ENCODE assay signal across 10 cellular contexts in the genomic region with DNA sequence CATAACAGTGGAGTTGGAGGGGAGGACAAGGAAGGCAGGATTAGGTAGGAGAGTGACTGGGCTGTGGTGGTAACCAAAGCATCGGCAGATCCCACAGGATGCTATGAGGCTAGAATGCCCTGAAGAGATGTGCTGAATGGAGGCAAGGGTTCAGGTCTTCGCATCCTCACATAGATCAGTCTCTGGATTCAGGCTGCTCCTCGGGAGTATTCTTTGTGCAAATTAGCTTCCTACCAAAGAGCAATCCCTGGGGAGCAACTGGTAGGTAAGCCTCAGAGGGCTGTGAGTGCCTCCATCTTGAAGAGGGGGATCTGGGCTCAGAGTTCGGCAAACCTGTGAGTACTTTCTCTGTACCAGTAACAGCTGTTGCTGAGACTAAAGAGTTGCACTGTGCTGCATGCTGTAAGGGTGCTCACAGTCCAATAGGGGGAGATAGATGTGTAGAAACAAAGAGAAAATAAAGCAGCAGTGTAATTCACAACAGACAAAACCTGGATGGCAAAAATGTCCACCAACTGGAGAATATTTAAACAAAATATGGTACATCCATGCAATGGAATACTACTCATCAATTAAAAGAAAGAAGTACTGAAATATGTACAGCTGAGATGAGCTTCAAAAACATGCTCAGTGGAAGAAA.
DNase-seq lines count a peak whose midpoint lies in the region; ATAC-seq, FAIRE-seq and TF ChIP-seq lines count a peak whose summit lies in the region.
"Had no signal": no experiment of that assay in that cellular context is flagged by ENCODE, and none has a peak within 500 bp of the region (broad histone marks: within the 10 kb centered on the region; RNA-seq: fewer than 3 reads in every experiment).

No MANE protein-coding gene starts in this region.

- 0 out of 5 replicates have a peak, but pooled peaks of 1 of the 2 experiments have one; percentile 22 for TF ChIP-seq RAD21 in A549 (conservative IDR thresholded peaks at IDR 0.05 in 1 of 2, IDR thresholded peaks at IDR 0.05 in 1 of 2)

- FAIRE-seq in A549 (lab: Jason Lieb, UNC) = no peak

- WGBS in A549 (ENCODE audit: missing lambda C conversion rate) = 3% methylated on average over 4 of the region's 4 CpGs
- 74 to 89% (median 86%) methylated on average over 4 of the region's 4 CpGs for WGBS in spleen, 5 donors

- no peak for TF ChIP-seq POLR2A in A549 (IDR thresholded peaks at IDR 0.05; ENCODE audit: low read length)
- TF ChIP-seq POLR2A in spleen (IDR thresholded peaks at IDR 0.05) = no peak

- CTCF ChIA-PET in A549 (lab: Yijun Ruan, JAX) = interaction anchor here (0.9 to 1.5 kb wide), 4 partner anchors 10 to 918 kb away, joined by 3 read pairs; no protein-coding TSS in a partner anchor

- TF ChIP-seq CTCF in A549 (IDR thresholded peaks at IDR 0.05) = no peak
- peak; percentile 39 for TF ChIP-seq CTCF in GM13977 (IDR thresholded peaks at IDR 0.05; ENCODE audit: extremely low read depth, insufficient read depth, missing control alignments)
- peak; percentile 34 for TF ChIP-seq CTCF in OCI-LY3 (IDR thresholded peaks at IDR 0.05; ENCODE audit: low read depth, low read length)
- peak; percentile 57 for TF ChIP-seq CTCF in fibroblast of the aortic adventitia (IDR thresholded peaks at IDR 0.05; ENCODE audit: insufficient read depth, low read length)
- peak in 1 of 2 experiments; percentile 34 for TF ChIP-seq CTCF in tibial artery (IDR thresholded peaks at IDR 0.05)
- TF ChIP-seq CTCF in spleen (IDR thresholded peaks at IDR 0.05 in 8 of 11, conservative IDR thresholded peaks at IDR 0.05 in 3 of 11) = no peak

- H3K27ac ChIP-seq in A549 (no peak overlapping the region), OCI-LY3 (ENCODE audit: low read length) (no peak overlapping the region), tibial artery (no peak overlapping the region), spleen (no peak overlapping the region)
- H3K27ac ChIP-seq: epithelial cell of prostate, SJCRH30 had no signal

- H4K20me1 ChIP-seq in OCI-LY3 (ENCODE audit: insufficient read depth, low read length) = no peaks in the 10 kb centered on the region

- in situ Hi-C loops in GM13977 (cut with MboI; ENCODE audit: low pct_unique_long_range_greater_than_20kb, low sequenced_read_pairs, unreplicated experiment) = no loop called here

- no peaks in the 10 kb centered on the region for H3K27me3 ChIP-seq in OCI-LY3 (ENCODE audit: low read depth, low read length)
- no peaks in the 10 kb centered on the region for H3K27me3 ChIP-seq in tibial artery
- no peaks in the 10 kb centered on the region for H3K27me3 ChIP-seq in spleen (replicated peaks in 1 of 7)

- H3K4me3 ChIP-seq in A549 (no peak overlapping the region), OCI-LY3 (ENCODE audit: low read length) (no peak overlapping the region), fibroblast of the aortic adventitia (ENCODE audit: low read depth, low read length) (no peak overlapping the region), tibial artery (no peak overlapping the region), spleen (no peak overlapping the region)
- H3K4me3 ChIP-seq: SJCRH30 had no signal

- H3K9me3 ChIP-seq in A549 (no peaks in the 10 kb centered on the region), OCI-LY3 (ENCODE audit: insufficient read depth, low read length) (no peaks in the 10 kb centered on the region), tibial artery (no peaks in the 10 kb centered on the region), spleen (peaks cover 0 to 11% (median 0%) of the 10 kb centered on the region in 8 donors)

- intact Hi-C loops in tibial artery (cut with DNase I; ENCODE audit: low total_unique reads) = no loop called here
- intact Hi-C loops in spleen (cut with DNase I; ENCODE audit: low total_unique reads) = no loop called here

- H3K4me1 ChIP-seq in A549 (no peaks in the 10 kb centered on the region), OCI-LY3 (ENCODE audit: low read length) (no peaks in the 10 kb centered on the region), tibial artery (no peaks in the 10 kb centered on the region), spleen (no peaks in the 10 kb centered on the region)
- H3K4me1 ChIP-seq: SJCRH30 had no signal

- H3K36me3 ChIP-seq in OCI-LY3 (replicated peaks; ENCODE audit: low read depth, low read length) (no peaks in the 10 kb centered on the region), tibial artery (no peaks in the 10 kb centered on the region), spleen (no peaks in the 10 kb centered on the region)
- H3K36me3 ChIP-seq: SJCRH30 had no signal

- no peak overlapping the region for H2AFZ ChIP-seq in OCI-LY3 (ENCODE audit: low read depth, low read length)

- H3K79me2 ChIP-seq in OCI-LY3 (ENCODE audit: low read length) = no peaks in the 10 kb centered on the region

- DNase-seq in A549 (ENCODE audit: low read depth in 1 of 2, low spot score in 1 of 2) (peak; percentile 2 to 9), GM13977 (ENCODE audit: low spot score) (peak; percentile 53), fibroblast of the aortic adventitia (ENCODE audit: low read depth) (peak; percentile 39), tibial artery (no peak), spleen (no peak)
- DNase-seq in central memory CD4-positive, alpha-beta T cell = no peak

- TF ChIP-seq EP300 in A549 (IDR thresholded peaks at IDR 0.05) = no peak

- POLR2A ChIA-PET in A549 (lab: Yijun Ruan, JAX) = no interaction called here

- H3K4me2 ChIP-seq in A549 (no peak overlapping the region), OCI-LY3 (ENCODE audit: low read length) (no peak overlapping the region)

- ATAC-seq in A549 (peak; percentile 66 to 81; a peak in 5 of 6 replicates), GM19463 (IDR thresholded peaks at IDR 0.05; ENCODE audit: unreplicated experiment) (no peak)

- no peak overlapping the region for H3K9ac ChIP-seq in OCI-LY3 (ENCODE audit: low read length)

TF ChIP-seq in A549, 52 proteins besides CTCF, POLR2A, EP300 and RAD21:
- TF ChIP-seq KDM5A (IDR thresholded peaks at IDR 0.05) (no peak), RARB (CRISPR knock-in tag; IDR thresholded peaks at IDR 0.05) (no peak), CHD4 (IDR thresholded peaks at IDR 0.05; ENCODE audit: borderline replicate concordance) (no peak), NFE2L2 (conservative IDR thresholded peaks at IDR 0.05; ENCODE audit: low read length) (no peak), PHF8 (IDR thresholded peaks at IDR 0.05; ENCODE audit: borderline replicate concordance, low read depth) (no peak), EHMT2 (IDR thresholded peaks at IDR 0.05; ENCODE audit: low read depth) (no peak), FOSB (CRISPR knock-in tag; IDR thresholded peaks at IDR 0.05) (no peak), CBX8 (IDR thresholded peaks at IDR 0.05) (no peak), MAZ (IDR thresholded peaks at IDR 0.05; ENCODE audit: borderline replicate concordance, low read depth, low read length) (no peak), POLR2AphosphoS2 (conservative IDR thresholded peaks at IDR 0.05; ENCODE audit: low read length) (no peak), SREBF2 (IDR thresholded peaks at IDR 0.05) (no peak), RCOR1 (IDR thresholded peaks at IDR 0.05; ENCODE audit: low read depth, low read length) (no peak), FOSL2 (IDR thresholded peaks at IDR 0.05) (no peak), FOSL2 (CRISPR knock-in tag; IDR thresholded peaks at IDR 0.05) (no peak)
- TF ChIP-seq, protein P1, sequence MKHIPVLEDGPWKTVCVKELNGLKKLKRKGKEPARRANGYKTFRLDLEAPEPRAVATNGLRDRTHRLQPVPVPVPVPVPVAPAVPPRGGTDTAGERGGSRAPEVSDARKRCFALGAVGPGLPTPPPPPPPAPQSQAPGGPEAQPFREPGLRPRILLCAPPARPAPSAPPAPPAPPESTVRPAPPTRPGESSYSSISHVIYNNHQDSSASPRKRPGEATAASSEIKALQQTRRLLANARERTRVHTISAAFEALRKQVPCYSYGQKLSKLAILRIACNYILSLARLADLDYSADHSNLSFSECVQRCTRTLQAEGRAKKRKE (CRISPR knock-in tag; IDR thresholded peaks at IDR 0.05; ENCODE audit: low read depth) = no peak

Comparison
In these comparisons a context has a peak if more than half of its experiments do, and no peak if none do; other contexts are left out.
1. DNase-seq: peak in A549 (2 of 2), GM13977 (single experiment) and fibroblast of the aortic adventitia (single experiment); none in tibial artery (0 of 2), central memory CD4-positive, alpha-beta T cell (single experiment) and spleen (single experiment).
2. CTCF ChIP-seq: peak in GM13977 (single experiment), OCI-LY3 (single experiment) and fibroblast of the aortic adventitia (single experiment); none in A549 (single experiment) and spleen (0 of 11).